24 cellular contexts compared by ENCODE assay signal in genomic region chr9:108133680-108134079, GRCh38.
"Had no signal": no experiment of that assay in that cellular context is flagged by ENCODE, and none has a peak within 500 bp of the region (broad histone marks: within the 10 kb centered on the region; RNA-seq: fewer than 3 reads in every experiment).

No MANE protein-coding gene starts in this region.

- H3K36me3 Mint-ChIP-seq: natural killer cell; neural progenitor cell; stimulated activated effector memory CD8-positive, alpha-beta T cell treated with anti-CD3 and anti-CD28 coated beads, Interleukin-12 subunit alpha, Interleukin-12 subunit beta, amount 100 ng/mL, for 72 hours; stimulated activated naive B cell treated with anti-CD40 and anti-IgM and Interleukin-4, amounts not matched to agents 10 μg/mL and 1 μg/mL and 100 μg/mL, for 72 hours had no signal

- H3K4me3 Mint-ChIP-seq: natural killer cell; nephron; neural progenitor cell; stimulated activated effector memory CD8-positive, alpha-beta T cell treated with anti-CD3 and anti-CD28 coated beads, Interleukin-12 subunit alpha, Interleukin-12 subunit beta, amount 100 ng/mL, for 72 hours; stimulated activated naive B cell treated with anti-CD40 and anti-IgM and Interleukin-4, amounts not matched to agents 10 μg/mL and 1 μg/mL and 100 μg/mL, for 72 hours; stimulated activated naive CD8-positive, alpha-beta T cell treated with anti-CD3 and anti-CD28 coated beads, Interleukin-15, Interleukin-2, amounts not matched to agents 100 ng/mL and 50 ng/mL, for 24 hours had no signal

- H3K4me1 Mint-ChIP-seq: natural killer cell; neural progenitor cell; stimulated activated effector memory CD8-positive, alpha-beta T cell treated with anti-CD3 and anti-CD28 coated beads, Interleukin-12 subunit alpha, Interleukin-12 subunit beta, amount 100 ng/mL, for 72 hours; stimulated activated naive B cell treated with anti-CD40 and anti-IgM and Interleukin-4, amounts not matched to agents 10 μg/mL and 1 μg/mL and 100 μg/mL, for 72 hours had no signal

- ATAC-seq: natural killer cell; psoas muscle; right cardiac atrium; right lobe of liver; stimulated activated effector memory CD8-positive, alpha-beta T cell treated with anti-CD3 and anti-CD28 coated beads, Interleukin-12 subunit alpha, Interleukin-12 subunit beta, amount 100 ng/mL, for 72 hours; stimulated activated naive B cell treated with anti-CD40 and anti-IgM and Interleukin-4, amounts not matched to agents 10 μg/mL and 1 μg/mL and 100 μg/mL, for 72 hours had no signal

- H3K27me3 Mint-ChIP-seq: stimulated activated naive B cell treated with anti-CD40 and anti-IgM and Interleukin-4, amounts not matched to agents 10 μg/mL and 1 μg/mL and 100 μg/mL, for 72 hours; stimulated activated naive CD8-positive, alpha-beta T cell treated with anti-CD3 and anti-CD28 coated beads, Interleukin-15, Interleukin-2, amounts not matched to agents 100 ng/mL and 50 ng/mL, for 24 hours had no signal

- H3K27ac Mint-ChIP-seq: natural killer cell; nephron; neural progenitor cell; progenitor cell of endocrine pancreas; stimulated activated effector memory CD8-positive, alpha-beta T cell treated with anti-CD3 and anti-CD28 coated beads, Interleukin-12 subunit alpha, Interleukin-12 subunit beta, amount 100 ng/mL, for 72 hours; stimulated activated naive B cell treated with anti-CD40 and anti-IgM and Interleukin-4, amounts not matched to agents 10 μg/mL and 1 μg/mL and 100 μg/mL, for 72 hours; stimulated activated naive CD8-positive, alpha-beta T cell treated with anti-CD3 and anti-CD28 coated beads, Interleukin-15, Interleukin-2, amounts not matched to agents 100 ng/mL and 50 ng/mL, for 24 hours had no signal

- DNase-seq: natural killer cell; occipital lobe; ovary; posterior cingulate gyrus; psoas muscle; right cardiac atrium; right lobe of liver; sigmoid colon; small intestine; stimulated activated CD4-positive, alpha-beta T cell treated with anti-CD3 and anti-CD28 coated beads, Interleukin-15, amount 100 ng/mL, for 24 hours; stimulated activated CD4-positive, alpha-beta T cell treated with anti-CD3 and anti-CD28 coated beads, Interleukin-2, amount 100 ng/mL, for 24 hours; stimulated activated CD4-positive, alpha-beta T cell treated with anti-CD3 and anti-CD28 coated beads, Interleukin-2, amount 100 ng/mL, for 48 hours; stimulated activated CD4-positive, alpha-beta T cell treated with anti-CD3 and anti-CD28 coated beads, Interleukin-4, amount 100 ng/mL, for 24 hours; stimulated activated naive B cell treated with anti-CD40 and anti-IgM and Interleukin-4, amounts not matched to agents 10 μg/mL and 1 μg/mL and 100 μg/mL, for 72 hours; stimulated activated naive CD4-positive, alpha-beta T cell treated with Interleukin-2 at 50 U/mL for 16 hours; stomach; thyroid gland; trophoblast cell; upper lobe of left lung had no signal

- H3K9me3 Mint-ChIP-seq: nephron; stimulated activated naive B cell treated with anti-CD40 and anti-IgM and Interleukin-4, amounts not matched to agents 10 μg/mL and 1 μg/mL and 100 μg/mL, for 72 hours; stimulated activated naive CD8-positive, alpha-beta T cell treated with anti-CD3 and anti-CD28 coated beads, Interleukin-15, Interleukin-2, amounts not matched to agents 100 ng/mL and 50 ng/mL, for 24 hours had no signal
